Comparison of ENCODE assay signal across 12 cellular contexts in genomic region chr5:134127988-134128647, GRCh38. TPM values are rescaled to one million over a fixed set of nuclear protein-coding genes. Genes with fewer than 3 reads are reported as not detected.
DNase-seq lines count a peak whose midpoint lies in the region; ATAC-seq and TF ChIP-seq lines count a peak whose summit lies in the region.
"Had no signal": no experiment of that assay in that cellular context is flagged by ENCODE, and none has a peak within 500 bp of the region (broad histone marks: within the 10 kb centered on the region; RNA-seq: fewer than 3 reads in every experiment).

No MANE protein-coding gene starts in this region.

- no peak overlapping the region for H3K4me2 ChIP-seq in SK-N-SH
- peak overlapping the region in 7 of 11 experiments; percentile 32 to 76 (median 44); a peak in 13 of 22 replicates for H3K4me2 ChIP-seq in BLaER1 treated with 17β-estradiol and CSF1 and Interleukin-3, amounts not matched to agents 10 nM and 100 nM

- peaks cover 100% of the 10 kb centered on the region for H3K4me1 Mint-ChIP-seq in activated naive CD8-positive, alpha-beta T cell treated with anti-CD3 and anti-CD28 coated beads for 36 hours
- H3K4me1 Mint-ChIP-seq in naive thymus-derived CD4-positive, alpha-beta T cell: peaks cover 44 to 94% (median 86%) of the 10 kb centered on the region in 7 donors

- no peak overlapping the region for H3K9ac ChIP-seq in SK-N-SH
- no peak overlapping the region; a peak in 1 of 22 replicates for H3K9ac ChIP-seq in BLaER1 treated with 17β-estradiol and CSF1 and Interleukin-3, amounts not matched to agents 10 nM and 100 nM

- no peak for TF ChIP-seq EP300 in SK-N-SH (IDR thresholded peaks at IDR 0.05; ENCODE audit: borderline replicate concordance in 1 of 2, low read depth in 1 of 2, low read length in 1 of 2)

- peak overlapping the region; percentile 89 for H3K27ac Mint-ChIP-seq in activated naive CD8-positive, alpha-beta T cell treated with anti-CD3 and anti-CD28 coated beads for 36 hours
- H3K27ac Mint-ChIP-seq in naive thymus-derived CD4-positive, alpha-beta T cell: peak overlapping the region; percentile 90 to 99 (median 98)

- peaks cover 26% of the 10 kb centered on the region for H3F3A ChIP-seq in SK-N-SH (replicated peaks; ENCODE audit: insufficient read depth)

- H3K36me3 Mint-ChIP-seq in activated naive CD8-positive, alpha-beta T cell treated with anti-CD3 and anti-CD28 coated beads for 36 hours: peaks cover 30% of the 10 kb centered on the region
- H3K36me3 Mint-ChIP-seq in naive thymus-derived CD4-positive, alpha-beta T cell: peaks cover 15 to 82% (median 56%) of the 10 kb centered on the region in 5 donors

- H3K4me1 ChIP-seq in SK-N-SH (ENCODE audit: control insufficient read depth in 1 of 2, insufficient read depth in 2 of 2, low read depth in 1 of 2, low read length in 1 of 2): peaks cover 31 to 90% of the 10 kb centered on the region in 2 experiments
- peaks cover 22 to 86% (median 62%) of the 10 kb centered on the region in 10 experiments for H3K4me1 ChIP-seq in BLaER1 treated with 17β-estradiol and CSF1 and Interleukin-3, amounts not matched to agents 10 nM and 100 nM
- H3K4me1 ChIP-seq in naive thymus-derived CD4-positive, alpha-beta T cell (ENCODE audit: control insufficient read depth in 2 of 2, insufficient read depth in 2 of 2, low read length in 2 of 2): peaks cover 77 to 98% of the 10 kb centered on the region in 2 donors

- H3K79me2 ChIP-seq in SK-N-SH (ENCODE audit: insufficient read depth): no peaks in the 10 kb centered on the region

- H3K4me3 Mint-ChIP-seq in activated naive CD8-positive, alpha-beta T cell treated with anti-CD3 and anti-CD28 coated beads for 36 hours: peak overlapping the region; percentile 68
- peak overlapping the region; percentile 93 to 100 (median 98) for H3K4me3 Mint-ChIP-seq in naive thymus-derived CD4-positive, alpha-beta T cell

- ATAC-seq in SK-N-SH treated with all-trans-retinoic acid at 6 μM for 48 hours (no peak), GM21723 (IDR thresholded peaks at IDR 0.05; ENCODE audit: unreplicated experiment) (no peak), GM21390 (IDR thresholded peaks at IDR 0.05; ENCODE audit: unreplicated experiment) (no peak)
- no peak for ATAC-seq in naive thymus-derived CD4-positive, alpha-beta T cell
- ATAC-seq: gastrocnemius medialis had no signal

- CTCF ChIA-PET in SK-N-SH (lab: Yijun Ruan, JAX): interaction anchor here (2.0 to 11.5 kb wide), 4 partner anchors 11 to 102 kb away, joined by 5 to 152 read pairs (median 68); no protein-coding TSS in a partner anchor
- CTCF ChIA-PET in naive thymus-derived CD4-positive, alpha-beta T cell (lab: Charles Lee): interaction anchor here (0.7 to 28.5 kb wide), 5 partner anchors 11 to 86 kb away, joined by 3 to 394 read pairs (median 39); partner anchors contain the start of gene TCF7

- peaks cover 21% of the 10 kb centered on the region for H4K20me1 ChIP-seq in SK-N-SH (ENCODE audit: insufficient read depth)
- peaks cover 39 to 100% (median 94%) of the 10 kb centered on the region in 11 experiments; a peak in 20 of 22 replicates for H4K20me1 ChIP-seq in BLaER1 treated with 17β-estradiol and CSF1 and Interleukin-3, amounts not matched to agents 10 nM and 100 nM

- no peaks in the 10 kb centered on the region for H3K27me3 Mint-ChIP-seq in activated naive CD8-positive, alpha-beta T cell treated with anti-CD3 and anti-CD28 coated beads for 36 hours
- no peaks in the 10 kb centered on the region for H3K27me3 Mint-ChIP-seq in naive thymus-derived CD4-positive, alpha-beta T cell

- peak overlapping the region; percentile 74 to 88; a peak in 2 of 4 replicates for H3K27ac ChIP-seq in SK-N-SH (ENCODE audit: low read depth in 2 of 2, low read length in 1 of 2)
- H3K27ac ChIP-seq in BLaER1 treated with 17β-estradiol and CSF1 and Interleukin-3, amounts not matched to agents 10 nM and 100 nM: no peak overlapping the region
- peak overlapping the region; percentile 97 for H3K27ac ChIP-seq in naive thymus-derived CD4-positive, alpha-beta T cell (ENCODE audit: low read depth, low read length)
- H3K27ac ChIP-seq: 22Rv1, gastrocnemius medialis had no signal

- no peaks in the 10 kb centered on the region for H3K9me3 Mint-ChIP-seq in activated naive CD8-positive, alpha-beta T cell treated with anti-CD3 and anti-CD28 coated beads for 36 hours
- H3K9me3 Mint-ChIP-seq in naive thymus-derived CD4-positive, alpha-beta T cell: peaks cover 0 to 2% (median 0%) of the 10 kb centered on the region in 11 donors

- H3K36me3 ChIP-seq in SK-N-SH (replicated peaks in 1 of 2; ENCODE audit: control insufficient read depth in 1 of 2, insufficient read depth in 2 of 2, low read length in 1 of 2): peaks cover 5 to 22% of the 10 kb centered on the region in 2 experiments
- H3K36me3 ChIP-seq in BLaER1 treated with 17β-estradiol and CSF1 and Interleukin-3, amounts not matched to agents 10 nM and 100 nM: peaks cover 4 to 45% (median 21%) of the 10 kb centered on the region in 11 experiments; a peak in 20 of 22 replicates
- H3K36me3 ChIP-seq in naive thymus-derived CD4-positive, alpha-beta T cell (ENCODE audit: control insufficient read depth in 2 of 3, insufficient read depth in 3 of 3, low read length in 3 of 3): peaks cover 3 to 82% (median 35%) of the 10 kb centered on the region in 3 experiments

- no peaks in the 10 kb centered on the region for H3K9me3 ChIP-seq in SK-N-SH
- no peaks in the 10 kb centered on the region for H3K9me3 ChIP-seq in BLaER1 treated with 17β-estradiol and CSF1 and Interleukin-3, amounts not matched to agents 10 nM and 100 nM (replicated peaks in 1 of 11)
- no peaks in the 10 kb centered on the region for H3K9me3 ChIP-seq in naive thymus-derived CD4-positive, alpha-beta T cell (ENCODE audit: control insufficient read depth in 2 of 3, low read length in 3 of 3)
- H3K9me3 ChIP-seq: gastrocnemius medialis had no signal

- H3K4me3 ChIP-seq in SK-N-SH (ENCODE audit: low read depth in 2 of 2, low read length in 1 of 2): no peak overlapping the region
- H3K4me3 ChIP-seq in BLaER1 treated with 17β-estradiol and CSF1 and Interleukin-3, amounts not matched to agents 10 nM and 100 nM: no peak overlapping the region
- H3K4me3 ChIP-seq in naive thymus-derived CD4-positive, alpha-beta T cell (ENCODE audit: low read length): peak overlapping the region; percentile 86
- H3K4me3 ChIP-seq: gastrocnemius medialis had no signal

- intact Hi-C loops in naive thymus-derived CD4-positive, alpha-beta T cell (cut with micrococcal nuclease): loop anchor here in 1 of 2 donors (1.0 kb wide), 1 partner anchor 9 kb away; no protein-coding TSS in a partner anchor

- TF ChIP-seq CTCF in SK-N-SH (IDR thresholded peaks at IDR 0.05): no peak

- no peak overlapping the region for H2AFZ ChIP-seq in SK-N-SH (ENCODE audit: low read depth)

- POLR2A ChIA-PET in SK-N-SH (lab: Yijun Ruan, JAX): no interaction called here
- POLR2A ChIA-PET in naive thymus-derived CD4-positive, alpha-beta T cell (lab: Charles Lee): interaction anchor here (2.5 to 48.2 kb wide), 3 partner anchors 49 to 82 kb away, joined by 11 to 1333 read pairs (median 12); partner anchors contain the start of gene SKP1

- no peak for TF ChIP-seq RAD21 in SK-N-SH (IDR thresholded peaks at IDR 0.05; ENCODE audit: low read length)

- DNase-seq in SK-N-SH: no peak
- peak; percentile 62 for DNase-seq in activated naive CD8-positive, alpha-beta T cell treated with anti-CD3 and anti-CD28 coated beads for 36 hours
- peak in 1 of 9 donors; percentile 48 for DNase-seq in naive thymus-derived CD4-positive, alpha-beta T cell
- DNase-seq in HPDE6-E6E7 (ENCODE audit: extremely low spot score): no peak
- DNase-seq: gastrocnemius medialis, GDM1, MV-4-11 had no signal

- H3K9me2 ChIP-seq in SK-N-SH: no peaks in the 10 kb centered on the region

- no peaks in the 10 kb centered on the region for H3K27me3 ChIP-seq in SK-N-SH (ENCODE audit: insufficient read depth)
- H3K27me3 ChIP-seq in BLaER1 treated with 17β-estradiol and CSF1 and Interleukin-3, amounts not matched to agents 10 nM and 100 nM: peaks cover 0 to 1% (median 0%) of the 10 kb centered on the region in 11 experiments; a peak in 1 of 22 replicates
- no peaks in the 10 kb centered on the region for H3K27me3 ChIP-seq in naive thymus-derived CD4-positive, alpha-beta T cell (ENCODE audit: control insufficient read depth in 2 of 2, insufficient read depth in 2 of 2, low read length in 2 of 2)
- H3K27me3 ChIP-seq: gastrocnemius medialis had no signal

- 94% methylated on average over 18 of the region's 18 CpGs for WGBS in SK-N-SH (ENCODE audit: low lambda C conversion rate)

TF ChIP-seq in SK-N-SH treated with all-trans-retinoic acid at 6 μM for 48 hours, 23 proteins besides CTCF, POLR2A, EP300 and RAD21 (continues in another document):
- TF ChIP-seq GLIS3 (CRISPR knock-in tag; IDR thresholded peaks at IDR 0.05) (no peak), ZFP3 (CRISPR knock-in tag; IDR thresholded peaks at IDR 0.05) (no peak), RARB (CRISPR knock-in tag; IDR thresholded peaks at IDR 0.05) (no peak), ZNF8 (CRISPR knock-in tag; IDR thresholded peaks at IDR 0.05) (no peak), PPARA (CRISPR knock-in tag; IDR thresholded peaks at IDR 0.05; ENCODE audit: borderline replicate concordance) (no peak)

RNA-seq across cellular contexts. Expression of gene TCF7, which starts 13.6 kb away (rescaled TPM):
- 2.3 and 2.7 TPM in 2 replicates for polyA plus RNA-seq in SK-N-SH (2012; rRNA removed)
- 1.9 and 2.9 TPM in 2 replicates for polyA plus RNA-seq in SK-N-SH (2012; cell fraction: cytosol; rRNA removed)
- polyA plus RNA-seq in SK-N-SH (2012; cell fraction: nucleus; rRNA removed): 4.0 and 4.4 TPM in 2 replicates
- total RNA-seq in activated naive CD8-positive, alpha-beta T cell treated with anti-CD3 and anti-CD28 coated beads for 36 hours: 10 to 100 TPM; 66.4 to 68.7 TPM
- total RNA-seq in naive thymus-derived CD4-positive, alpha-beta T cell: 1,000 to 10,000 TPM in 2 of 5 experiments, 100 to 1,000 TPM in 3; 203 to 1,066 (median 643) TPM
- 100 to 1,000 TPM; 356 to 560 TPM for polyA plus RNA-seq in naive thymus-derived CD4-positive, alpha-beta T cell

RNA-seq across cellular contexts. Expression of gene SKP1, which starts 48.6 kb away (rescaled TPM):
- polyA plus RNA-seq in SK-N-SH (2012; rRNA removed): 407 and 428 TPM in 2 replicates
- 621 and 939 TPM in 2 replicates for polyA plus RNA-seq in SK-N-SH (2012; cell fraction: cytosol; rRNA removed)
- 127 and 233 TPM in 2 replicates for polyA plus RNA-seq in SK-N-SH (2012; cell fraction: nucleus; rRNA removed)
- 100 to 1,000 TPM; 253 to 260 TPM for total RNA-seq in activated naive CD8-positive, alpha-beta T cell treated with anti-CD3 and anti-CD28 coated beads for 36 hours
- total RNA-seq in naive thymus-derived CD4-positive, alpha-beta T cell: 100 to 1,000 TPM; 224 to 287 (median 268) TPM
- polyA plus RNA-seq in naive thymus-derived CD4-positive, alpha-beta T cell: 1,000 to 10,000 TPM; 1,257 to 1,361 TPM

Comparison
In these comparisons a context has a peak if more than half of its experiments do, and no peak if none do; other contexts are left out.
1. H3K27ac ChIP-seq: peak in SK-N-SH (2 of 2) and naive thymus-derived CD4-positive, alpha-beta T cell (single experiment); none in BLaER1 treated with 17β-estradiol and CSF1 and Interleukin-3, amounts not matched to agents 10 nM and 100 nM (0 of 11).